1 cellular context compared by ENCODE assay signal in the genomic region with DNA sequence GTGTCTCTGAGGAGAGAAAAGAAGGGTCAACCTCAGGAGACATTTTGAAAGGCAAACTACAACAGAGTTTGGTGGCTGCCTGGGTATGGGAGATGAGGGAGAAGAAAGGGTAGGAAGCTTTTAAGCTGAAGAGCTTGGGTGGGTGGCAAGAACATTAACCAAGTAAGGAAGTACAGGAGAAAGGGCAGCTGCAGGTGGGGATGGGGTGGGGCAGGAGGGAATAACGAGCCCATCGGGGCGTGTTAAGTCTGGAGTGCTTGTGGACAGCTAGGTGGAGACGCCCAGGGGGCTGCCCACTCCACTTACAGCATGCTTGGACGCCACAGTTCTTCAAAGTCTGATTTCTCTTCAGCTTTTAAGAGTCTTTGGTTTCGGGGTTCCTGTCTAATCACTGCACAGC.
TF ChIP-seq lines count a peak whose summit lies in the region.

No MANE protein-coding gene starts in this region.

TF ChIP-seq in HEK293, 187 proteins besides CTCF, POLR2A, EP300 and RAD21 (continued from another document):
- TF ChIP-seq, protein P1, sequence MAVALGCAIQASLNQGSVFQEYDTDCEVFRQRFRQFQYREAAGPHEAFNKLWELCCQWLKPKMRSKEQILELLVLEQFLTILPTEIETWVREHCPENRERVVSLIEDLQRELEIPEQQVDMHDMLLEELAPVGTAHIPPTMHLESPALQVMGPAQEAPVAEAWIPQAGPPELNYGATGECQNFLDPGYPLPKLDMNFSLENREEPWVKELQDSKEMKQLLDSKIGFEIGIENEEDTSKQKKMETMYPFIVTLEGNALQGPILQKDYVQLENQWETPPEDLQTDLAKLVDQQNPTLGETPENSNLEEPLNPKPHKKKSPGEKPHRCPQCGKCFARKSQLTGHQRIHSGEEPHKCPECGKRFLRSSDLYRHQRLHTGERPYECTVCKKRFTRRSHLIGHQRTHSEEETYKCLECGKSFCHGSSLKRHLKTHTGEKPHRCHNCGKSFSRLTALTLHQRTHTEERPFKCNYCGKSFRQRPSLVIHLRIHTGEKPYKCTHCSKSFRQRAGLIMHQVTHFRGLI (tag by site-specific recombination; IDR thresholded peaks at IDR 0.05): no peak
- TF ChIP-seq ZNF211 (tag by site-specific recombination; IDR thresholded peaks at IDR 0.05; ENCODE audit: low read depth) (no peak), ZNF513 (tag by site-specific recombination; IDR thresholded peaks at IDR 0.05) (no peak), KLF1 (tag by site-specific recombination; IDR thresholded peaks at IDR 0.05) (peak; percentile 85), ZFHX2 (tag by site-specific recombination; conservative IDR thresholded peaks at IDR 0.05) (0 out of 2 replicates have a peak, but pooled peaks have one; percentile 30), ZNF221 (tag by site-specific recombination; IDR thresholded peaks at IDR 0.05; ENCODE audit: borderline replicate concordance) (no peak), ZNF510 (tag by site-specific recombination; IDR thresholded peaks at IDR 0.05; ENCODE audit: insufficient replicate concordance) (no peak), ZNF202 (tag by site-specific recombination; IDR thresholded peaks at IDR 0.05; ENCODE audit: borderline replicate concordance) (no peak), ZNF473 (tag by site-specific recombination; IDR thresholded peaks at IDR 0.05) (no peak), GLI4 (tag by site-specific recombination; IDR thresholded peaks at IDR 0.05) (no peak), FEZF1 (tag by site-specific recombination; IDR thresholded peaks at IDR 0.05) (no peak), SP2 (tag by site-specific recombination; IDR thresholded peaks at IDR 0.05) (no peak), ZNF521 (tag by site-specific recombination; IDR thresholded peaks at IDR 0.05) (no peak), ZNF830 (tag by site-specific recombination; IDR thresholded peaks at IDR 0.05; ENCODE audit: low read depth) (no peak), ZNF571 (tag by site-specific recombination; IDR thresholded peaks at IDR 0.05) (no peak), ZNF488 (tag by site-specific recombination; IDR thresholded peaks at IDR 0.05) (no peak), ZBTB48 (tag by site-specific recombination; IDR thresholded peaks at IDR 0.05) (no peak), ZSCAN30 (tag by site-specific recombination; IDR thresholded peaks at IDR 0.05) (no peak), GLIS2 (tag by site-specific recombination; IDR thresholded peaks at IDR 0.05) (no peak), ZNF701 (tag by site-specific recombination; IDR thresholded peaks at IDR 0.05) (no peak), ZBTB1 (tag by site-specific recombination; IDR thresholded peaks at IDR 0.05) (no peak), EGR2 (tag by site-specific recombination; IDR thresholded peaks at IDR 0.05; ENCODE audit: low read depth) (peak; percentile 73), PRDM10 (tag by site-specific recombination; IDR thresholded peaks at IDR 0.05) (no peak), KLF17 (tag by site-specific recombination; IDR thresholded peaks at IDR 0.05) (peak; percentile 31; the same call in 1 of the 2 replicates), ZSCAN16 (tag by site-specific recombination; IDR thresholded peaks at IDR 0.05) (no peak)
- TF ChIP-seq, protein P2, sequence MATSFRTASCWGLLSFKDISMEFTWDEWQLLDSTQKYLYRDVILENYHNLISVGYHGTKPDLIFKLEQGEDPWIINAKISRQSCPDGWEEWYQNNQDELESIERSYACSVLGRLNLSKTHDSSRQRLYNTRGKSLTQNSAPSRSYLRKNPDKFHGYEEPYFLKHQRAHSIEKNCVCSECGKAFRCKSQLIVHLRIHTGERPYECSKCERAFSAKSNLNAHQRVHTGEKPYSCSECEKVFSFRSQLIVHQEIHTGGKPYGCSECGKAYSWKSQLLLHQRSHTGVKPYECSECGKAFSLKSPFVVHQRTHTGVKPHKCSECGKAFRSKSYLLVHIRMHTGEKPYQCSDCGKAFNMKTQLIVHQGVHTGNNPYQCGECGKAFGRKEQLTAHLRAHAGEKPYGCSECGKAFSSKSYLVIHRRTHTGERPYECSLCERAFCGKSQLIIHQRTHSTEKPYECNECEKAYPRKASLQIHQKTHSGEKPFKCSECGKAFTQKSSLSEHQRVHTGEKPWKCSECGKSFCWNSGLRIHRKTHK (tag by site-specific recombination; IDR thresholded peaks at IDR 0.05): no peak
- TF ChIP-seq, protein P3, sequence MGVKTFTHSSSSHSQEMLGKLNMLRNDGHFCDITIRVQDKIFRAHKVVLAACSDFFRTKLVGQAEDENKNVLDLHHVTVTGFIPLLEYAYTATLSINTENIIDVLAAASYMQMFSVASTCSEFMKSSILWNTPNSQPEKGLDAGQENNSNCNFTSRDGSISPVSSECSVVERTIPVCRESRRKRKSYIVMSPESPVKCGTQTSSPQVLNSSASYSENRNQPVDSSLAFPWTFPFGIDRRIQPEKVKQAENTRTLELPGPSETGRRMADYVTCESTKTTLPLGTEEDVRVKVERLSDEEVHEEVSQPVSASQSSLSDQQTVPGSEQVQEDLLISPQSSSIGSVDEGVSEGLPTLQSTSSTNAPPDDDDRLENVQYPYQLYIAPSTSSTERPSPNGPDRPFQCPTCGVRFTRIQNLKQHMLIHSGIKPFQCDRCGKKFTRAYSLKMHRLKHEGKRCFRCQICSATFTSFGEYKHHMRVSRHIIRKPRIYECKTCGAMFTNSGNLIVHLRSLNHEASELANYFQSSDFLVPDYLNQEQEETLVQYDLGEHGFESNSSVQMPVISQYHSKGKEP (tag by site-specific recombination; IDR thresholded peaks at IDR 0.05): no peak
- TF ChIP-seq, protein P4, sequence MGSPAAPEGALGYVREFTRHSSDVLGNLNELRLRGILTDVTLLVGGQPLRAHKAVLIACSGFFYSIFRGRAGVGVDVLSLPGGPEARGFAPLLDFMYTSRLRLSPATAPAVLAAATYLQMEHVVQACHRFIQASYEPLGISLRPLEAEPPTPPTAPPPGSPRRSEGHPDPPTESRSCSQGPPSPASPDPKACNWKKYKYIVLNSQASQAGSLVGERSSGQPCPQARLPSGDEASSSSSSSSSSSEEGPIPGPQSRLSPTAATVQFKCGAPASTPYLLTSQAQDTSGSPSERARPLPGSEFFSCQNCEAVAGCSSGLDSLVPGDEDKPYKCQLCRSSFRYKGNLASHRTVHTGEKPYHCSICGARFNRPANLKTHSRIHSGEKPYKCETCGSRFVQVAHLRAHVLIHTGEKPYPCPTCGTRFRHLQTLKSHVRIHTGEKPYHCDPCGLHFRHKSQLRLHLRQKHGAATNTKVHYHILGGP (tag by site-specific recombination; IDR thresholded peaks at IDR 0.05): no peak
- TF ChIP-seq, protein P5, sequence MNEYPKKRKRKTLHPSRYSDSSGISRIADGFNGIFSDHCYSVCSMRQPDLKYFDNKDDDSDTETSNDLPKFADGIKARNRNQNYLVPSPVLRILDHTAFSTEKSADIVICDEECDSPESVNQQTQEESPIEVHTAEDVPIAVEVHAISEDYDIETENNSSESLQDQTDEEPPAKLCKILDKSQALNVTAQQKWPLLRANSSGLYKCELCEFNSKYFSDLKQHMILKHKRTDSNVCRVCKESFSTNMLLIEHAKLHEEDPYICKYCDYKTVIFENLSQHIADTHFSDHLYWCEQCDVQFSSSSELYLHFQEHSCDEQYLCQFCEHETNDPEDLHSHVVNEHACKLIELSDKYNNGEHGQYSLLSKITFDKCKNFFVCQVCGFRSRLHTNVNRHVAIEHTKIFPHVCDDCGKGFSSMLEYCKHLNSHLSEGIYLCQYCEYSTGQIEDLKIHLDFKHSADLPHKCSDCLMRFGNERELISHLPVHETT (tag by site-specific recombination; IDR thresholded peaks at IDR 0.05): no peak
- TF ChIP-seq, protein P6, sequence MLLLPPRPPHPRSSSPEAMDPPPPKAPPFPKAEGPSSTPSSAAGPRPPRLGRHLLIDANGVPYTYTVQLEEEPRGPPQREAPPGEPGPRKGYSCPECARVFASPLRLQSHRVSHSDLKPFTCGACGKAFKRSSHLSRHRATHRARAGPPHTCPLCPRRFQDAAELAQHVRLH (tag by site-specific recombination; IDR thresholded peaks at IDR 0.05): no peak
